In the genomic region with DNA sequence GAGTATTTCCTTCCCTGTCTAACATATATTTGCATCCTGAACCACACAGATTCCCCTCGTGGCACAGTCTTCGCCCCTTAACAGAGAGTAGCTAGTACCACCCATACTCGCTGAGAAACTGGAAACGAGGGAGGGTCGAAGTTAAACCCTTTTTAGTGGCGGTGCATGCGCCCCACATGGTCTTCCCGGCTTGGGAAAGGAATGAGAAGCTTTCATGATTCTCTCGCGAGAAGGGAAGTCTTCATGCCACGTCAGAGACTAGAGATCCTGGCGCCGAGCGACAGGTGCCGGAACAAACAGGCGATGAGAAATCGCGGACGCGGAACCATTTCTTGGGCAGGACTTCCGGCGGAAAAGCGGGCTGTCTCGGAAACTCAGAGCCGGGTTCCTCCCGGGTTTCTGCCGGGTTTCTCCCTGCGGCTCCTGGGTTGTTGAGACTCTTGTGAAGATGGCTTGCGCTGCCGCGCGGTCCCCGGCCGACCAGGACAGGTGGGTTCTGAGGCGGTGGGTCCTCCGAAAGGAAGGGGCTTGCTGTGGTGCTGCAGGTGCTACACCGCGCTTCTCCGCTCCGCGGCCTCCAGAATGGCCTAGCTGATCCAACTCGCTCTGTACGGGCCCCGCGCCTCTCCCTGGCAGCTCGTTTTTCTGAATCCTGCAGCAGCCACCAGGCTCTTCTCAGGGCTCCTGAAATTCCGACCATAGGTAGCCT, we compare ENCODE assay signal across 8 cellular contexts. TPM values are rescaled to one million over a fixed set of nuclear protein-coding genes. Genes with fewer than 3 reads are reported as not detected.
DNase-seq lines count a peak whose midpoint lies in the region; ATAC-seq and TF ChIP-seq lines count a peak whose summit lies in the region.

TSS of gene SRP19 (plus strand) at position 359 of the 709 bp plus-strand sequence. CDS start at position 449, 90 bp downstream.

- peak within 1 kb of the TSS; percentile 100 for H2AFZ ChIP-seq in OCI-LY1 (ENCODE audit: low read length)

- H3F3A ChIP-seq in OCI-LY1 (ENCODE audit: insufficient read depth, low read length): no peaks in the 10 kb centered on the region

- peaks cover 19% of the 10 kb centered on the region for H3K4me1 Mint-ChIP-seq in endothelial cell (ENCODE audit: unreplicated experiment)
- peaks cover 26% of the 10 kb centered on the region for H3K4me1 Mint-ChIP-seq in mesothelial cell of epicardium

- no peaks in the 10 kb centered on the region for H4K20me1 ChIP-seq in OCI-LY1 (ENCODE audit: insufficient read depth, low read length)

- H3K27ac Mint-ChIP-seq in endothelial cell (ENCODE audit: unreplicated experiment): peak within 1 kb of the TSS; percentile 96
- peak within 1 kb of the TSS; percentile 98 for H3K27ac Mint-ChIP-seq in mesothelial cell of epicardium

- peaks cover 8% of the 10 kb centered on the region for H3K27me3 Mint-ChIP-seq in endothelial cell (ENCODE audit: unreplicated experiment)
- H3K27me3 Mint-ChIP-seq in mesothelial cell of epicardium (ENCODE audit: low read depth): peaks cover 16% of the 10 kb centered on the region

- peaks cover 18% of the 10 kb centered on the region; the same call in 1 of the 2 replicates for H3K27me3 ChIP-seq in HUES64 (ENCODE audit: insufficient read depth, low read length)
- H3K27me3 ChIP-seq in OCI-LY1 (ENCODE audit: insufficient read depth, low read length): no peaks in the 10 kb centered on the region

- H3K4me1 ChIP-seq in HUES64 (ENCODE audit: insufficient read depth, low read length) (peaks cover 6% of the 10 kb centered on the region), OCI-LY1 (ENCODE audit: insufficient read depth, low read length, severe bottlenecking) (peaks cover 27% of the 10 kb centered on the region)

- H3K9me2 ChIP-seq in OCI-LY1 (ENCODE audit: low read depth, low read length): no peaks in the 10 kb centered on the region

- H3K9ac ChIP-seq in HUES64 (ENCODE audit: low read depth, low read length) (peak within 1 kb of the TSS; percentile 95), OCI-LY1 (ENCODE audit: low read length) (peak within 1 kb of the TSS; percentile 80)

- peak within 1 kb of the TSS; percentile 98 for H3K4me3 Mint-ChIP-seq in endothelial cell (ENCODE audit: unreplicated experiment)
- H3K4me3 Mint-ChIP-seq in mesothelial cell of epicardium: peak within 1 kb of the TSS; percentile 97

- peaks cover 36% of the 10 kb centered on the region for H3K36me3 ChIP-seq in HUES64 (ENCODE audit: insufficient read depth, low read length)
- H3K36me3 ChIP-seq in OCI-LY1 (ENCODE audit: insufficient read depth, low read length): peaks cover 39% of the 10 kb centered on the region

- peaks cover 29% of the 10 kb centered on the region for H3K79me2 ChIP-seq in OCI-LY1 (ENCODE audit: insufficient read depth, low read length)

- ATAC-seq in GM21447 (IDR thresholded peaks at IDR 0.05; ENCODE audit: unreplicated experiment): peak; percentile 99

- no peaks in the 10 kb centered on the region for H3K9me3 Mint-ChIP-seq in endothelial cell (ENCODE audit: unreplicated experiment)
- no peaks in the 10 kb centered on the region for H3K9me3 Mint-ChIP-seq in mesothelial cell of epicardium

- DNase-seq in D341Med (ENCODE audit: low spot score): peak; percentile 94
- DNase-seq in activated CD8-positive, alpha-beta memory T cell treated with anti-CD3 and anti-CD28 coated beads, Interleukin-2, amount 50 U/mL, for 4 hours: peak; percentile 88
- peak; percentile 90 for DNase-seq in endothelial cell (ENCODE audit: low spot score)
- peak; percentile 70 to 84 for DNase-seq in mesothelial cell of epicardium (ENCODE audit: low spot score in 2 of 2, unreplicated experiment in 2 of 2)
- DNase-seq in stimulated activated CD8-positive, alpha-beta memory T cell treated with anti-CD3 and anti-CD28 coated beads, Interleukin-15, amount 100 ng/mL, for 48 hours (ENCODE audit: low read depth in 2 of 2): peak; percentile 85

- TF ChIP-seq CTCF in OCI-LY1 (IDR thresholded peaks at IDR 0.05; ENCODE audit: low read length) (no peak), endothelial cell (IDR thresholded peaks at IDR 0.05; ENCODE audit: unreplicated experiment) (no peak), mesothelial cell of epicardium (IDR thresholded peaks at IDR 0.05; ENCODE audit: unreplicated experiment) (no peak)

- H3K4me3 ChIP-seq in HUES64 (ENCODE audit: low read length) (peak within 1 kb of the TSS; percentile 90), OCI-LY1 (ENCODE audit: low read depth, low read length, poor library complexity, severe bottlenecking) (peak within 1 kb of the TSS; percentile 76)

- H3K36me3 Mint-ChIP-seq in endothelial cell (ENCODE audit: low read depth, unreplicated experiment) (peaks cover 4% of the 10 kb centered on the region), mesothelial cell of epicardium (peaks cover 3% of the 10 kb centered on the region)

- 2% methylated on average over 47 of the region's 47 CpGs for WGBS in HUES64

- peak within 1 kb of the TSS; percentile 99 for H3K4me2 ChIP-seq in OCI-LY1 (ENCODE audit: low read length)

- H3K27ac ChIP-seq in HUES64 (ENCODE audit: low read depth, low read length) (peak within 1 kb of the TSS; percentile 79), OCI-LY1 (ENCODE audit: low read depth, low read length, poor library complexity, severe bottlenecking) (peak within 1 kb of the TSS; percentile 59)

- H3K9me3 ChIP-seq in HUES64 (ENCODE audit: insufficient read depth, low read depth, low read length): no peaks in the 10 kb centered on the region
- no peaks in the 10 kb centered on the region for H3K9me3 ChIP-seq in OCI-LY1 (ENCODE audit: low read length)

RNA-seq across cellular contexts. Expression of gene SRP19, which starts in this region (rescaled TPM):
- polyA plus RNA-seq in HUES64 (2013, experiment 1 of 2): 87.4 TPM
- polyA plus RNA-seq in HUES64 (2013, experiment 2 of 2): 85.3 TPM
- total RNA-seq in endothelial cell (ENCODE audit: unreplicated experiment): 42.7 TPM
- total RNA-seq in mesothelial cell of epicardium: 45.6 to 51.3 TPM (median 47.3 TPM) in 3 replicates

Comparison
In these comparisons a context has a peak if more than half of its experiments do, and no peak if none do; other contexts are left out.
1. Peak in every context shown above with its lines: DNase-seq, ATAC-seq, H3K4me3 ChIP-seq and H3K27ac ChIP-seq.